In the genomic region with DNA sequence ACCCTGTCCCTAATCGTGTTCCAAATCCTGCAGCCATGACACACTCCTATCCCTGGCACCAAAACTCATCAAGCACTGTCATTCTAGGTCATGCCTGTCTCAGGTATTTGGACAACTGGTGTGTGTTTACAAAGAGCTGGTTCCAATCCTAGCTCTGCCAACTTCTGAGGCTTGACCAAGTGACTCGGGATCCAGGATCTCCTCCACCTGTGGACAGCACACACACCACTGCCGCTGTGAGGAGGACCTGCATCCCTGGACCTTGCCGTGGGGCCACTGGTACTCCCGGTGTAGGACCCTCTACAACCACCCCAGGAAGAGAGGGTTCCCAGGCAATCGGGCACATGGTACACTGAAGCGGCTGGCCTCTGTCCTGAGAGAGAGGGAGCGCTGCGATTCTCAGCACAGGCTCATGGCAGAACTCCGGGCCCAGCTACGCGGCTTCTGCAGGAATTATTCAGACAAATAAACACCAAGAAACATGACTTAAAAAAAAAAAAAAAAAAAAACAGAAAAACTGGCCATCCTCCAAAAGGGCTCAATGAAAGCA, we compare ENCODE assay signal across 2 cellular contexts.
TF ChIP-seq lines count a peak whose summit lies in the region.

No MANE protein-coding gene starts in this region.

TF ChIP-seq in liver, 16 proteins besides CTCF, POLR2A, EP300 and RAD21:
- TF ChIP-seq FOXA1 (IDR thresholded peaks at IDR 0.05) (peak; percentile 74), EGR1 (IDR thresholded peaks at IDR 0.05; ENCODE audit: low read depth in 2 of 2) (peak in 1 of 2 donors; percentile 69), RXRA (IDR thresholded peaks at IDR 0.05) (peak; percentile 92), ATF3 (IDR thresholded peaks at IDR 0.05) (no peak), HNF4A (conservative IDR thresholded peaks at IDR 0.05) (peak; percentile 89 to 92), YY1 (IDR thresholded peaks at IDR 0.05) (peak; percentile 90), SP1 (IDR thresholded peaks at IDR 0.05) (peak; percentile 80), REST (IDR thresholded peaks at IDR 0.05) (peak; percentile 57), FOXA2 (IDR thresholded peaks at IDR 0.05) (peak; percentile 91), HNF4G (IDR thresholded peaks at IDR 0.05) (peak; percentile 63), NR2F2 (IDR thresholded peaks at IDR 0.05) (peak; percentile 5), TAF1 (conservative IDR thresholded peaks at IDR 0.05) (no peak), ZBTB33 (IDR thresholded peaks at IDR 0.05) (peak; percentile 24), JUND (IDR thresholded peaks at IDR 0.05) (peak; percentile 30 to 60), GABPA (IDR thresholded peaks at IDR 0.05 in 1 of 2, conservative IDR thresholded peaks at IDR 0.05 in 1 of 2) (peak in 1 of 2 donors; percentile 59)
- TF ChIP-seq, protein P1, sequence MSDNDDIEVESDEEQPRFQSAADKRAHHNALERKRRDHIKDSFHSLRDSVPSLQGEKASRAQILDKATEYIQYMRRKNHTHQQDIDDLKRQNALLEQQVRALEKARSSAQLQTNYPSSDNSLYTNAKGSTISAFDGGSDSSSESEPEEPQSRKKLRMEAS (IDR thresholded peaks at IDR 0.05) = peak; percentile 86

TF ChIP-seq in HepG2, 621 proteins besides CTCF, POLR2A, EP300 and RAD21:
- TF ChIP-seq ZBTB33 (CRISPR knock-in tag; IDR thresholded peaks at IDR 0.05) (no peak), ZBTB42 (CRISPR knock-in tag; IDR thresholded peaks at IDR 0.05) (no peak), ZNF7 (CRISPR knock-in tag; IDR thresholded peaks at IDR 0.05) (no peak), ZNF367 (CRISPR knock-in tag; IDR thresholded peaks at IDR 0.05; ENCODE audit: borderline replicate concordance) (no peak), HNRNPUL1 (IDR thresholded peaks at IDR 0.05; ENCODE audit: low read depth, low read length) (no peak), MXD4 (CRISPR knock-in tag; IDR thresholded peaks at IDR 0.05) (no peak), PITX1 (CRISPR knock-in tag; IDR thresholded peaks at IDR 0.05) (no peak), EHMT2 (IDR thresholded peaks at IDR 0.05; ENCODE audit: borderline replicate concordance, low read depth, low read length) (no peak), REPIN1 (CRISPR knock-in tag; IDR thresholded peaks at IDR 0.05; ENCODE audit: borderline replicate concordance, low read depth) (no peak), ZNF589 (CRISPR knock-in tag; conservative IDR thresholded peaks at IDR 0.05) (no peak)
- TF ChIP-seq, protein P2, sequence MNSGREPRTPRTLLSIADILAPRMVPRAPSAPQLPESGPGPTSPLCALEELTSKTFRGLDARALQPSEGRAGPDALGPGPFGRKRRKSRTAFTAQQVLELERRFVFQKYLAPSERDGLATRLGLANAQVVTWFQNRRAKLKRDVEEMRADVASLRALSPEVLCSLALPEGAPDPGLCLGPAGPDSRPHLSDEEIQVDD (CRISPR knock-in tag; IDR thresholded peaks at IDR 0.05; ENCODE audit: borderline replicate concordance) = no peak
- TF ChIP-seq, protein P3, sequence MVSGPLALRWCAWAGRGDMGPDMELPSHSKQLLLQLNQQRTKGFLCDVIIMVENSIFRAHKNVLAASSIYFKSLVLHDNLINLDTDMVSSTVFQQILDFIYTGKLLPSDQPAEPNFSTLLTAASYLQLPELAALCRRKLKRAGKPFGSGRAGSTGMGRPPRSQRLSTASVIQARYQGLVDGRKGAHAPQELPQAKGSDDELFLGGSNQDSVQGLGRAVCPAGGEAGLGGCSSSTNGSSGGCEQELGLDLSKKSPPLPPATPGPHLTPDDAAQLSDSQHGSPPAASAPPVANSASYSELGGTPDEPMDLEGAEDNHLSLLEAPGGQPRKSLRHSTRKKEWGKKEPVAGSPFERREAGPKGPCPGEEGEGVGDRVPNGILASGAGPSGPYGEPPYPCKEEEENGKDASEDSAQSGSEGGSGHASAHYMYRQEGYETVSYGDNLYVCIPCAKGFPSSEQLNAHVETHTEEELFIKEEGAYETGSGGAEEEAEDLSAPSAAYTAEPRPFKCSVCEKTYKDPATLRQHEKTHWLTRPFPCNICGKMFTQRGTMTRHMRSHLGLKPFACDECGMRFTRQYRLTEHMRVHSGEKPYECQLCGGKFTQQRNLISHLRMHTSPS (CRISPR knock-in tag; IDR thresholded peaks at IDR 0.05; ENCODE audit: low read depth) = no peak
